In genomic region chr18:10444314-10445006, GRCh38 we compare ENCODE assay signal across 19 cellular contexts. TPM values are rescaled to one million over a fixed set of nuclear protein-coding genes. Genes with fewer than 3 reads are reported as not detected.
DNase-seq lines count a peak whose midpoint lies in the region; TF ChIP-seq lines count a peak whose summit lies in the region.
"Had no signal": no experiment of that assay in that cellular context is flagged by ENCODE, and none has a peak within 500 bp of the region (broad histone marks: within the 10 kb centered on the region; RNA-seq: fewer than 3 reads in every experiment).

No MANE protein-coding gene starts in this region.

- H3K27ac Mint-ChIP-seq in neural crest cell (ENCODE audit: unreplicated experiment) (peak overlapping the region; percentile 27), type B pancreatic cell (no peak overlapping the region), CD14-positive monocyte (no peak overlapping the region)
- no peak overlapping the region for H3K27ac Mint-ChIP-seq in CD8-positive, alpha-beta memory T cell
- H3K27ac Mint-ChIP-seq: CD4-positive, alpha-beta memory T cell had no signal

- no peak overlapping the region for H3K4me3 ChIP-seq in HEK293 (ENCODE audit: low read depth, low read length)
- no peak overlapping the region for H3K4me3 ChIP-seq in CD8-positive, alpha-beta memory T cell (ENCODE audit: low read length)

- TF ChIP-seq CTCF in HEK293 (tag by site-specific recombination; IDR thresholded peaks at IDR 0.05) (no peak), neural crest cell (conservative IDR thresholded peaks at IDR 0.05) (no peak), type B pancreatic cell (conservative IDR thresholded peaks at IDR 0.05) (no peak), CD14-positive monocyte (IDR thresholded peaks at IDR 0.05) (no peak)

- POLR2A ChIA-PET in HEK293 (lab: Yijun Ruan, JAX): no interaction called here
- POLR2A ChIA-PET in CD8-positive, alpha-beta memory T cell (lab: Charles Lee): no interaction called here

- peaks cover 36% of the 10 kb centered on the region for H3K4me1 Mint-ChIP-seq in neural crest cell
- H3K4me1 Mint-ChIP-seq in type B pancreatic cell (ENCODE audit: unreplicated experiment): peaks cover 25% of the 10 kb centered on the region
- H3K4me1 Mint-ChIP-seq in CD14-positive monocyte: peaks cover 12% of the 10 kb centered on the region
- H3K4me1 Mint-ChIP-seq in CD8-positive, alpha-beta memory T cell: no peaks in the 10 kb centered on the region
- H3K4me1 Mint-ChIP-seq: CD4-positive, alpha-beta memory T cell had no signal

- H3K27ac ChIP-seq in HEK293 (ENCODE audit: extremely low read depth, low read depth, low read length): peak overlapping the region; percentile 64
- no peak overlapping the region for H3K27ac ChIP-seq in CD8-positive, alpha-beta memory T cell (ENCODE audit: low read depth, low read length)

- H3K4me3 Mint-ChIP-seq in neural crest cell (no peak overlapping the region), type B pancreatic cell (peak overlapping the region; percentile 4), CD14-positive monocyte (no peak overlapping the region)
- no peak overlapping the region for H3K4me3 Mint-ChIP-seq in CD8-positive, alpha-beta memory T cell
- H3K4me3 Mint-ChIP-seq: CD4-positive, alpha-beta memory T cell had no signal

- CTCF ChIA-PET in HEK293 (lab: Yijun Ruan, JAX): interaction anchor here (0.6 to 1.1 kb wide), 2 partner anchors 22 to 428 kb away, joined by 3 read pairs; no protein-coding TSS in a partner anchor
- CTCF ChIA-PET in CD8-positive, alpha-beta memory T cell (lab: Charles Lee): no interaction called here

- intact Hi-C loops in CD14-positive monocyte (cut with micrococcal nuclease): no loop called here

- H3K36me3 ChIP-seq in HEK293 (ENCODE audit: control insufficient read depth in 2 of 2, insufficient read depth in 1 of 2, low read length in 2 of 2): no peaks in the 10 kb centered on the region
- no peaks in the 10 kb centered on the region for H3K36me3 ChIP-seq in CD8-positive, alpha-beta memory T cell (ENCODE audit: insufficient read depth, low read length)

- H3K27me3 ChIP-seq in CD8-positive, alpha-beta memory T cell (ENCODE audit: insufficient read depth, low read length, poor library complexity, severe bottlenecking): no peaks in the 10 kb centered on the region

- H3K9me3 Mint-ChIP-seq in neural crest cell (no peaks in the 10 kb centered on the region), type B pancreatic cell (no peaks in the 10 kb centered on the region), CD14-positive monocyte (no peaks in the 10 kb centered on the region)
- no peaks in the 10 kb centered on the region for H3K9me3 Mint-ChIP-seq in CD8-positive, alpha-beta memory T cell

- DNase-seq in NCI-H146 treated with DMSO at 0.1 percent for 48 hours (lab: John Stamatoyannopoulos, UW; ENCODE audit: unreplicated experiment) (peak; percentile 32), neural crest cell (ENCODE audit: low read depth, low spot score) (no peak), type B pancreatic cell (ENCODE audit: extremely low spot score, unreplicated experiment) (no peak), amniotic stem cell (lab: John Stamatoyannopoulos, UW) (no peak), CD14-positive monocyte (ENCODE audit: low spot score) (no peak)
- no peak for DNase-seq in CD8-positive, alpha-beta memory T cell
- DNase-seq: CD4-positive, alpha-beta memory T cell; DND-41; KBM-7; NCI-H1092 treated with DMSO at 0.1 percent for 48 hours; NCI-H1436 treated with DMSO at 0.1 percent for 48 hours; NCI-H2029 treated with DMSO at 0.1 percent for 48 hours; NCI-H226; NCI-H510A treated with DMSO at 0.1 percent for 48 hours; Right ventricle myocardium superior; SW 1271; T-helper 2 cell had no signal

- no peaks in the 10 kb centered on the region for H3K9me3 ChIP-seq in HEK293 (ENCODE audit: control insufficient read depth, insufficient read depth, low read depth, low read length)
- H3K9me3 ChIP-seq in CD8-positive, alpha-beta memory T cell (ENCODE audit: low read length): no peaks in the 10 kb centered on the region

- no peaks in the 10 kb centered on the region for H3K36me3 Mint-ChIP-seq in neural crest cell (ENCODE audit: low read depth)
- H3K36me3 Mint-ChIP-seq in type B pancreatic cell: no peaks in the 10 kb centered on the region
- no peaks in the 10 kb centered on the region for H3K36me3 Mint-ChIP-seq in CD14-positive monocyte
- H3K36me3 Mint-ChIP-seq in CD8-positive, alpha-beta memory T cell: no peaks in the 10 kb centered on the region
- H3K36me3 Mint-ChIP-seq: CD4-positive, alpha-beta memory T cell had no signal

- no peaks in the 10 kb centered on the region for H3K27me3 Mint-ChIP-seq in neural crest cell (ENCODE audit: low read depth)
- no peaks in the 10 kb centered on the region for H3K27me3 Mint-ChIP-seq in type B pancreatic cell
- peaks cover 3 to 20% (median 15%) of the 10 kb centered on the region in 3 donors for H3K27me3 Mint-ChIP-seq in CD14-positive monocyte (ENCODE audit: low read depth in 3 of 3)
- H3K27me3 Mint-ChIP-seq in CD8-positive, alpha-beta memory T cell: peaks cover 6 to 25% of the 10 kb centered on the region in 2 donors

- peaks cover 28% of the 10 kb centered on the region for H3K4me1 ChIP-seq in HEK293 (ENCODE audit: control insufficient read depth, insufficient read depth, low read length)
- no peaks in the 10 kb centered on the region for H3K4me1 ChIP-seq in CD8-positive, alpha-beta memory T cell (ENCODE audit: insufficient read depth, low read length)

TF ChIP-seq in HEK293, 187 proteins besides CTCF, POLR2A, EP300 and RAD21 (continues in another document):
- TF ChIP-seq ZNF768 (tag by site-specific recombination; IDR thresholded peaks at IDR 0.05): no peak
- TF ChIP-seq HOXA7 (CRISPR knock-in tag; IDR thresholded peaks at IDR 0.05; ENCODE audit: borderline replicate concordance): no peak
- no peak for TF ChIP-seq SP2 (tag by site-specific recombination; IDR thresholded peaks at IDR 0.05)
- TF ChIP-seq SALL2 (tag by site-specific recombination; IDR thresholded peaks at IDR 0.05; ENCODE audit: borderline replicate concordance): no peak
- no peak for TF ChIP-seq YY2 (tag by site-specific recombination; IDR thresholded peaks at IDR 0.05)
- TF ChIP-seq HOXC10 (CRISPR knock-in tag; IDR thresholded peaks at IDR 0.05): no peak
- 0 out of 2 replicates have a peak, but pooled peaks have one; percentile 20 for TF ChIP-seq ZBTB20 (tag by site-specific recombination; IDR thresholded peaks at IDR 0.05)
- no peak for TF ChIP-seq ZSCAN4 (tag by site-specific recombination; IDR thresholded peaks at IDR 0.05)
- TF ChIP-seq SCRT1 (tag by site-specific recombination; IDR thresholded peaks at IDR 0.05; ENCODE audit: borderline replicate concordance): peak; percentile 62
- peak; percentile 45; the same call in 1 of the 2 replicates for TF ChIP-seq ZSCAN30 (tag by site-specific recombination; IDR thresholded peaks at IDR 0.05)
- TF ChIP-seq ZNF791 (tag by site-specific recombination; IDR thresholded peaks at IDR 0.05): no peak
- TF ChIP-seq ZNF529 (tag by site-specific recombination; IDR thresholded peaks at IDR 0.05; ENCODE audit: insufficient replicate concordance): no peak
- TF ChIP-seq PRDM1 (tag by site-specific recombination; IDR thresholded peaks at IDR 0.05): peak; percentile 98
- TF ChIP-seq PRDM4 (tag by site-specific recombination; IDR thresholded peaks at IDR 0.05): 0 out of 2 replicates have a peak, but pooled peaks have one; percentile 27
- 0 out of 2 replicates have a peak, but pooled peaks have one; percentile 24 for TF ChIP-seq ZNF335 (tag by site-specific recombination; conservative IDR thresholded peaks at IDR 0.05)
- TF ChIP-seq MZF1 (tag by site-specific recombination; IDR thresholded peaks at IDR 0.05; ENCODE audit: borderline replicate concordance): no peak
- peak; percentile 89 for TF ChIP-seq FEZF1 (tag by site-specific recombination; IDR thresholded peaks at IDR 0.05)
- TF ChIP-seq ZNF843 (tag by site-specific recombination; IDR thresholded peaks at IDR 0.05): peak; percentile 91

RNA-seq across cellular contexts. Expression of gene APCDD1, which starts 10.0 kb away (rescaled TPM):
- total RNA-seq in neural crest cell (49.8 and 51.9 TPM in 2 replicates), type B pancreatic cell (ENCODE audit: low replicate concordance) (110 and 139 TPM in 2 replicates)
- 1 to 10 TPM; 1.2 to 4.8 TPM for polyA plus RNA-seq in CD14-positive monocyte
- total RNA-seq in CD8-positive, alpha-beta memory T cell: not detected
- polyA plus RNA-seq in CD8-positive, alpha-beta memory T cell: not detected
- total RNA-seq: CD4-positive, alpha-beta memory T cell; G401 had no signal
- polyA plus RNA-seq: CD4-positive, alpha-beta memory T cell had no signal

Comparison
In these comparisons a context has a peak if more than half of its experiments do, and no peak if none do; other contexts are left out.
1. RNA of gene APCDD1, which starts 10.0 kb away (total RNA-seq): 110 to 139 TPM in type B pancreatic cell and 49.8 to 51.9 TPM in neural crest cell; not detected in CD8-positive, alpha-beta memory T cell; every median in the first group is over 10 times any median in the second.